Comparison of ENCODE assay signal across 39 cellular contexts in genomic region chr12:80676856-80677255, GRCh38. TPM values are rescaled to one million over a fixed set of nuclear protein-coding genes. Genes with fewer than 3 reads are reported as not detected.
"Had no signal": no experiment of that assay in that cellular context is flagged by ENCODE, and none has a peak within 500 bp of the region (broad histone marks: within the 10 kb centered on the region; RNA-seq: fewer than 3 reads in every experiment).

No MANE protein-coding gene starts in this region.

- H3K27me3 Mint-ChIP-seq: activated CD4-positive, alpha-beta memory T cell treated with anti-CD3 and anti-CD28 coated beads, Interleukin-2, amount 10 ng/mL, durations not matched to agents 7 days and 5 days; activated CD8-positive, alpha-beta memory T cell treated with anti-CD3 and anti-CD28 coated beads, Interleukin-2, amount 10 ng/mL, durations not matched to agents 7 days and 5 days; activated naive CD4-positive, alpha-beta T cell treated with anti-CD3 and anti-CD28 coated beads, Interleukin-2, amount 50 U/mL, for 24 hours; activated naive CD8-positive, alpha-beta T cell treated with anti-CD3 and anti-CD28 coated beads, Interleukin-2, amount 10 ng/mL, durations not matched to agents 7 days and 5 days; activated T-helper 17 cell treated with anti-CD3 and anti-CD28 coated beads, Interleukin-2, amount 50 U/mL, for 72 hours; central memory CD8-positive, alpha-beta T cell had no signal

- H3K36me3 Mint-ChIP-seq: activated CD8-positive, alpha-beta memory T cell treated with anti-CD3 and anti-CD28 coated beads, Interleukin-2, amount 10 ng/mL, durations not matched to agents 7 days and 5 days; activated naive CD4-positive, alpha-beta T cell treated with anti-CD3 and anti-CD28 coated beads, Interleukin-2, amount 50 U/mL, for 24 hours; activated naive CD8-positive, alpha-beta T cell treated with anti-CD3 and anti-CD28 coated beads, Interleukin-2, amount 10 ng/mL, durations not matched to agents 7 days and 5 days had no signal

- H3K9me3 ChIP-seq: ascending aorta, Peyer's patch had no signal

- H3K4me1 Mint-ChIP-seq: activated CD4-positive, alpha-beta memory T cell treated with anti-CD3 and anti-CD28 coated beads, Interleukin-2, amount 10 ng/mL, durations not matched to agents 7 days and 5 days; activated CD8-positive, alpha-beta memory T cell treated with anti-CD3 and anti-CD28 coated beads, Interleukin-2, amount 10 ng/mL, durations not matched to agents 7 days and 5 days; activated naive CD4-positive, alpha-beta T cell treated with anti-CD3 and anti-CD28 coated beads, Interleukin-2, amount 50 U/mL, for 24 hours; activated naive CD8-positive, alpha-beta T cell treated with anti-CD3 and anti-CD28 coated beads, Interleukin-2, amount 10 ng/mL, durations not matched to agents 7 days and 5 days; activated T-helper 17 cell treated with anti-CD3 and anti-CD28 coated beads, Interleukin-2, amount 50 U/mL, for 72 hours; central memory CD8-positive, alpha-beta T cell had no signal

- H3K36me3 ChIP-seq: ascending aorta, cardiac muscle cell, Peyer's patch, WERI-Rb-1 had no signal

- H3K9me3 Mint-ChIP-seq: activated naive CD8-positive, alpha-beta T cell treated with anti-CD3 and anti-CD28 coated beads, Interleukin-2, amount 10 ng/mL, durations not matched to agents 7 days and 5 days had no signal

- H3K27ac Mint-ChIP-seq: activated CD4-positive, alpha-beta memory T cell treated with anti-CD3 and anti-CD28 coated beads, Interleukin-2, amount 10 ng/mL, durations not matched to agents 7 days and 5 days; activated CD8-positive, alpha-beta memory T cell treated with anti-CD3 and anti-CD28 coated beads, Interleukin-2, amount 10 ng/mL, durations not matched to agents 7 days and 5 days; activated naive CD4-positive, alpha-beta T cell treated with anti-CD3 and anti-CD28 coated beads, Interleukin-2, amount 50 U/mL, for 24 hours; activated naive CD8-positive, alpha-beta T cell treated with anti-CD3 and anti-CD28 coated beads, Interleukin-2, amount 10 ng/mL, durations not matched to agents 7 days and 5 days; activated T-cell treated with anti-CD3 and anti-CD28 coated beads, Interleukin-2, amount 50 U/mL, for 72 hours; activated T-helper 17 cell treated with anti-CD3 and anti-CD28 coated beads, Interleukin-2, amount 50 U/mL, for 72 hours had no signal

- ATAC-seq: activated CD8-positive, alpha-beta memory T cell treated with anti-CD3 and anti-CD28 coated beads, Interleukin-2, amount 10 ng/mL, durations not matched to agents 7 days and 5 days; activated T-cell treated with anti-CD3 and anti-CD28 coated beads, Interleukin-2, amount 50 U/mL, for 72 hours; activated T-helper 17 cell treated with anti-CD3 and anti-CD28 coated beads, Interleukin-2, amount 50 U/mL, for 72 hours had no signal

- H3K27me3 ChIP-seq: ascending aorta, cardiac muscle cell, Peyer's patch had no signal

- DNase-seq: activated CD4-positive, alpha-beta memory T cell treated with anti-CD3 and anti-CD28 coated beads, Interleukin-2, amount 10 ng/mL, durations not matched to agents 7 days and 5 days; activated CD4-positive, alpha-beta T cell treated with anti-CD3 and anti-CD28 coated beads for 1 hour; activated CD4-positive, alpha-beta T cell treated with anti-CD3 and anti-CD28 coated beads for 48 hours; activated CD4-positive, CD25-positive, alpha-beta regulatory T cell; activated CD8-positive, alpha-beta memory T cell treated with anti-CD3 and anti-CD28 coated beads for 24 hours; activated CD8-positive, alpha-beta memory T cell treated with anti-CD3 and anti-CD28 coated beads, Interleukin-2, amount 10 ng/mL, durations not matched to agents 7 days and 5 days; activated CD8-positive, alpha-beta memory T cell treated with anti-CD3 and anti-CD28 coated beads, Interleukin-2, amount 50 U/mL, for 48 hours; activated effector memory CD4-positive, alpha-beta T cell treated with anti-CD3 and anti-CD28 coated beads, Interleukin-2, amount 50 U/mL, for 16 hours; activated naive CD4-positive, alpha-beta T cell; activated naive CD8-positive, alpha-beta T cell treated with anti-CD3 and anti-CD28 coated beads, Interleukin-2, amount 10 ng/mL, durations not matched to agents 7 days and 5 days; activated T-cell treated with anti-CD3 and anti-CD28 coated beads, Interleukin-2, amount 50 U/mL, for 72 hours; amygdala; MM.1S; MV-4-11; NCI-H1417; NCI-H146; NCI-H187; NCI-H2029 treated with DMSO at 0.1 percent for 48 hours; NCI-H2107; NCI-H2171; NCI-H510A; NCI-H526; NCI-H748 treated with DMSO at 0.1 percent for 48 hours; NK-92 treated with Interleukin-12 subunit alpha and Interleukin-12 subunit beta, amount 100 ng/mL, for 24 hours; Peyer's patch; RPMI8226; SIG-M5; SW 1271; T-helper 1 cell; T-helper 2 cell; T1000; WERI-Rb-1 had no signal

- H3K4me1 ChIP-seq: ascending aorta, Peyer's patch had no signal

- H3K4me3 Mint-ChIP-seq: activated CD4-positive, alpha-beta memory T cell treated with anti-CD3 and anti-CD28 coated beads, Interleukin-2, amount 10 ng/mL, durations not matched to agents 7 days and 5 days; activated CD8-positive, alpha-beta memory T cell treated with anti-CD3 and anti-CD28 coated beads, Interleukin-2, amount 10 ng/mL, durations not matched to agents 7 days and 5 days; activated naive CD4-positive, alpha-beta T cell treated with anti-CD3 and anti-CD28 coated beads, Interleukin-2, amount 50 U/mL, for 24 hours; activated naive CD8-positive, alpha-beta T cell treated with anti-CD3 and anti-CD28 coated beads, Interleukin-2, amount 10 ng/mL, durations not matched to agents 7 days and 5 days; activated T-cell treated with anti-CD3 and anti-CD28 coated beads, Interleukin-2, amount 50 U/mL, for 72 hours; activated T-helper 17 cell treated with anti-CD3 and anti-CD28 coated beads, Interleukin-2, amount 50 U/mL, for 72 hours; central memory CD8-positive, alpha-beta T cell had no signal

- H3K4me3 ChIP-seq: ascending aorta, cardiac muscle cell, Peyer's patch had no signal

- H3K27ac ChIP-seq: ascending aorta, cardiac muscle cell, KMS-11, Peyer's patch, WERI-Rb-1 had no signal

RNA-seq across cellular contexts. Expression of gene MYF6, which starts 30.6 kb away (rescaled TPM):
- total RNA-seq: activated CD4-positive, alpha-beta memory T cell treated with anti-CD3 and anti-CD28 coated beads, Interleukin-2, amount 10 ng/mL, durations not matched to agents 7 days and 5 days; activated CD8-positive, alpha-beta memory T cell treated with anti-CD3 and anti-CD28 coated beads, Interleukin-2, amount 10 ng/mL, durations not matched to agents 7 days and 5 days; activated naive CD8-positive, alpha-beta T cell treated with anti-CD3 and anti-CD28 coated beads, Interleukin-2, amount 10 ng/mL, durations not matched to agents 7 days and 5 days; activated T-cell treated with anti-CD3 and anti-CD28 coated beads, Interleukin-2, amount 50 U/mL, for 72 hours; activated T-helper 17 cell treated with anti-CD3 and anti-CD28 coated beads, Interleukin-2, amount 50 U/mL, for 72 hours; ascending aorta; cardiac muscle cell; PC-3; Peyer's patch had no signal

RNA-seq across cellular contexts. Expression of gene MYF5, which starts 39.9 kb away (rescaled TPM):
- total RNA-seq: activated CD4-positive, alpha-beta memory T cell treated with anti-CD3 and anti-CD28 coated beads, Interleukin-2, amount 10 ng/mL, durations not matched to agents 7 days and 5 days; activated CD8-positive, alpha-beta memory T cell treated with anti-CD3 and anti-CD28 coated beads, Interleukin-2, amount 10 ng/mL, durations not matched to agents 7 days and 5 days; activated naive CD8-positive, alpha-beta T cell treated with anti-CD3 and anti-CD28 coated beads, Interleukin-2, amount 10 ng/mL, durations not matched to agents 7 days and 5 days; activated T-cell treated with anti-CD3 and anti-CD28 coated beads, Interleukin-2, amount 50 U/mL, for 72 hours; activated T-helper 17 cell treated with anti-CD3 and anti-CD28 coated beads, Interleukin-2, amount 50 U/mL, for 72 hours; ascending aorta; cardiac muscle cell; PC-3; Peyer's patch had no signal
